24 cellular contexts compared by ENCODE assay signal in genomic region chr17:44575408-44575807, GRCh38.
"Had no signal": no experiment of that assay in that cellular context is flagged by ENCODE, and none has a peak within 500 bp of the region (broad histone marks: within the 10 kb centered on the region; RNA-seq: fewer than 3 reads in every experiment).

No MANE protein-coding gene starts in this region.

- H3K9ac ChIP-seq: parathyroid adenoma had no signal

- H3K27me3 ChIP-seq: right lobe of liver, tibial artery, upper lobe of left lung, uterus had no signal

- ATAC-seq: effector memory CD8-positive, alpha-beta T cell; heart right ventricle; mucosa of descending colon; natural killer cell; right lobe of liver; stimulated activated memory B cell treated with anti-CD40 and anti-IgM and Interleukin-4, amounts not matched to agents 10 μg/mL and 1 μg/mL and 100 μg/mL, for 72 hours had no signal

- H3K27ac ChIP-seq: epithelial cell of prostate, esophagus muscularis mucosa, heart right ventricle, parathyroid adenoma, prostate gland, right lobe of liver, spleen, tibial artery, upper lobe of left lung, uterus had no signal

- H3K36me3 ChIP-seq: esophagus muscularis mucosa, heart right ventricle, prostate gland, right lobe of liver, spleen, tibial artery, upper lobe of left lung, uterus had no signal

- H3K4me3 Mint-ChIP-seq: dendritic cell treated with granulocyte-macrophage colony-stimulating factor and Interleukin-4, amounts not matched to agents 40 ng/mL and 50 ng/mL, for 4 days; effector memory CD8-positive, alpha-beta T cell; natural killer cell; neural crest cell; stimulated activated memory B cell treated with anti-CD40 and anti-IgM and Interleukin-4, amounts not matched to agents 10 μg/mL and 1 μg/mL and 100 μg/mL, for 72 hours; stimulated activated naive CD8-positive, alpha-beta T cell treated with anti-CD3 and anti-CD28 coated beads, Interleukin-15, Interleukin-2, amounts not matched to agents 100 ng/mL and 50 ng/mL, for 24 hours had no signal

- H3K9me3 Mint-ChIP-seq: dendritic cell treated with granulocyte-macrophage colony-stimulating factor and Interleukin-4, amounts not matched to agents 40 ng/mL and 50 ng/mL, for 4 days; effector memory CD8-positive, alpha-beta T cell; natural killer cell; neural crest cell; stimulated activated memory B cell treated with anti-CD40 and anti-IgM and Interleukin-4, amounts not matched to agents 10 μg/mL and 1 μg/mL and 100 μg/mL, for 72 hours; stimulated activated naive CD8-positive, alpha-beta T cell treated with anti-CD3 and anti-CD28 coated beads, Interleukin-15, Interleukin-2, amounts not matched to agents 100 ng/mL and 50 ng/mL, for 24 hours had no signal

- H3K4me1 Mint-ChIP-seq: natural killer cell; neural crest cell; stimulated activated memory B cell treated with anti-CD40 and anti-IgM and Interleukin-4, amounts not matched to agents 10 μg/mL and 1 μg/mL and 100 μg/mL, for 72 hours had no signal

- H3K36me3 Mint-ChIP-seq: natural killer cell; stimulated activated memory B cell treated with anti-CD40 and anti-IgM and Interleukin-4, amounts not matched to agents 10 μg/mL and 1 μg/mL and 100 μg/mL, for 72 hours had no signal

- DNase-seq: effector memory CD8-positive, alpha-beta T cell; foreskin melanocyte; heart right ventricle; hypothalamus; kidney glomerular epithelial cell; mammary epithelial cell; mucosa of descending colon; natural killer cell; right lobe of liver; spleen; stimulated activated CD4-positive, alpha-beta T cell treated with anti-CD3 and anti-CD28 coated beads, Interleukin-15, amount 100 ng/mL, for 24 hours; stimulated activated CD4-positive, alpha-beta T cell treated with anti-CD3 and anti-CD28 coated beads, Interleukin-1b, Interleukin-23, amount 100 ng/mL, for 48 hours; stimulated activated CD4-positive, alpha-beta T cell treated with anti-CD3 and anti-CD28 coated beads, Interleukin-4, amount 100 ng/mL, for 24 hours; tibial artery; upper lobe of left lung; uterus had no signal

- H3K4me1 ChIP-seq: esophagus muscularis mucosa, parathyroid adenoma, prostate gland, right lobe of liver, spleen, tibial artery, upper lobe of left lung, uterus had no signal

- H3K4me3 ChIP-seq: esophagus muscularis mucosa, heart right ventricle, mucosa of descending colon, prostate gland, right lobe of liver, spleen, tibial artery, upper lobe of left lung, uterus had no signal

- H3K79me2 ChIP-seq: parathyroid adenoma had no signal

- H3K9me3 ChIP-seq: esophagus muscularis mucosa, heart right ventricle, mucosa of descending colon, prostate gland, right lobe of liver, spleen, tibial artery, upper lobe of left lung, uterus had no signal

- H2AFZ ChIP-seq: parathyroid adenoma had no signal

- H3K27ac Mint-ChIP-seq: dendritic cell treated with granulocyte-macrophage colony-stimulating factor and Interleukin-4, amounts not matched to agents 40 ng/mL and 50 ng/mL, for 4 days; natural killer cell; stimulated activated memory B cell treated with anti-CD40 and anti-IgM and Interleukin-4, amounts not matched to agents 10 μg/mL and 1 μg/mL and 100 μg/mL, for 72 hours; stimulated activated naive CD8-positive, alpha-beta T cell treated with anti-CD3 and anti-CD28 coated beads, Interleukin-15, Interleukin-2, amounts not matched to agents 100 ng/mL and 50 ng/mL, for 24 hours had no signal
